ENCODE assay signal across 24 cellular contexts in genomic region chr14:104780513-104781030, GRCh38.
"Had no signal": no experiment of that assay in that cellular context is flagged by ENCODE, and none has a peak within 500 bp of the region (broad histone marks: within the 10 kb centered on the region; RNA-seq: fewer than 3 reads in every experiment).

No MANE protein-coding gene starts in this region.

- ATAC-seq: natural killer cell, psoas muscle, right lobe of liver had no signal

- H3K9me3 ChIP-seq: left ventricle myocardium inferior, psoas muscle, right lobe of liver, suprapubic skin, thoracic aorta, tibial artery, uterus had no signal

- H3K9me3 Mint-ChIP-seq: mesothelial cell of epicardium; naive B cell; natural killer cell; nephron progenitor cell; stimulated activated naive CD8-positive, alpha-beta T cell treated with anti-CD3 and anti-CD28 coated beads, Interleukin-15, Interleukin-2, amounts not matched to agents 100 ng/mL and 50 ng/mL, for 24 hours had no signal

- DNase-seq: hypothalamus; islet precursor cell; left ventricle myocardium inferior; mesendoderm; naive B cell; natural killer cell; nephron progenitor cell; nucleus accumbens; psoas muscle; right lobe of liver; stimulated activated CD4-positive, alpha-beta T cell treated with anti-CD3 and anti-CD28 coated beads, Interleukin-15, amount 100 ng/mL, for 24 hours; stimulated activated CD4-positive, alpha-beta T cell treated with anti-CD3 and anti-CD28 coated beads, Interleukin-2, amount 100 ng/mL, for 24 hours; stimulated activated CD4-positive, alpha-beta T cell treated with anti-CD3 and anti-CD28 coated beads, Interleukin-4, amount 100 ng/mL, for 1 hour; stimulated activated naive CD4-positive, alpha-beta T cell; tibial artery; trophoblast cell; uterus had no signal

- H3K27me3 Mint-ChIP-seq: naive B cell; stimulated activated naive CD8-positive, alpha-beta T cell treated with anti-CD3 and anti-CD28 coated beads, Interleukin-15, Interleukin-2, amounts not matched to agents 100 ng/mL and 50 ng/mL, for 24 hours had no signal

- H3K27ac ChIP-seq: left ventricle myocardium inferior, parathyroid adenoma, psoas muscle, right lobe of liver, suprapubic skin, thoracic aorta, tibial artery, uterus had no signal

- H3K4me3 Mint-ChIP-seq: mesothelial cell of epicardium; natural killer cell; nephron progenitor cell; stimulated activated naive CD8-positive, alpha-beta T cell treated with anti-CD3 and anti-CD28 coated beads, Interleukin-15, Interleukin-2, amounts not matched to agents 100 ng/mL and 50 ng/mL, for 24 hours had no signal

- H3K9ac ChIP-seq: parathyroid adenoma had no signal

- H3K4me1 Mint-ChIP-seq: mesothelial cell of epicardium, nephron progenitor cell had no signal

- H3K27ac Mint-ChIP-seq: mesothelial cell of epicardium; natural killer cell; stimulated activated naive CD8-positive, alpha-beta T cell treated with anti-CD3 and anti-CD28 coated beads, Interleukin-15, Interleukin-2, amounts not matched to agents 100 ng/mL and 50 ng/mL, for 24 hours had no signal

- H2AFZ ChIP-seq: parathyroid adenoma had no signal

- H3K4me3 ChIP-seq: left ventricle myocardium inferior, lung, psoas muscle, right lobe of liver, smooth muscle cell, suprapubic skin, thoracic aorta, tibial artery, uterus had no signal

- H3K36me3 ChIP-seq: uterus had no signal

- H3K4me2 ChIP-seq: smooth muscle cell had no signal

- H3K36me3 Mint-ChIP-seq: natural killer cell had no signal

- H3K4me1 ChIP-seq: parathyroid adenoma, psoas muscle, right lobe of liver, uterus had no signal

- H3K27me3 ChIP-seq: right lobe of liver, suprapubic skin, tibial artery, uterus had no signal
